8 cellular contexts compared by ENCODE assay signal in genomic region chr10:102713483-102713813, GRCh38.
DNase-seq lines count a peak whose midpoint lies in the region; ATAC-seq lines count a peak whose summit lies in the region.

No MANE protein-coding gene starts in this region.

- peak overlapping the region; percentile 82 for H3K9ac ChIP-seq in iPS-15b (ENCODE audit: low read depth, low read length)

- peak; percentile 39 for DNase-seq in stimulated activated CD8-positive, alpha-beta memory T cell treated with anti-CD3 and anti-CD28 coated beads, Interleukin-15, amount 100 ng/mL, for 1 hour (ENCODE audit: low read depth)
- no peak for DNase-seq in stimulated activated CD8-positive, alpha-beta memory T cell treated with anti-CD3 and anti-CD28 coated beads, Interleukin-4, amount 100 ng/mL, for 48 hours
- peak; percentile 47 for DNase-seq in activated naive CD8-positive, alpha-beta T cell treated with anti-CD3 and anti-CD28 coated beads, Interleukin-2, amount 50 U/mL, for 16 hours (ENCODE audit: low read depth, low spot score)
- DNase-seq in stimulated activated CD8-positive, alpha-beta memory T cell treated with anti-CD3 and anti-CD28 coated beads, Interleukin-7, amount 100 ng/mL, for 24 hours (ENCODE audit: low read depth) = peak; percentile 41
- DNase-seq in NCI-H1417 (lab: John Stamatoyannopoulos, UW) (no peak), NCI-H1092 (lab: John Stamatoyannopoulos, UW) (no peak)

- no peaks in the 10 kb centered on the region for H3K9me3 ChIP-seq in iPS-15b (ENCODE audit: control insufficient read depth, insufficient read depth, low read length)

- H3K4me1 ChIP-seq in iPS-15b (ENCODE audit: control insufficient read depth, insufficient read depth, low read length) = peaks cover 20% of the 10 kb centered on the region

- peak overlapping the region; percentile 88 for H3K4me3 ChIP-seq in iPS-15b (ENCODE audit: low read depth, low read length)

- ATAC-seq in HG03460 (IDR thresholded peaks at IDR 0.05; ENCODE audit: unreplicated experiment) = peak; percentile 39

- no peaks in the 10 kb centered on the region for H3K36me3 ChIP-seq in iPS-15b (ENCODE audit: control insufficient read depth, insufficient read depth, low read length)

- H3K27me3 ChIP-seq in iPS-15b (ENCODE audit: control insufficient read depth, insufficient read depth, low read length) = no peaks in the 10 kb centered on the region

Comparison
In these comparisons a context has a peak if more than half of its experiments do, and no peak if none do; other contexts are left out.
1. DNase-seq: peak in stimulated activated CD8-positive, alpha-beta memory T cell treated with anti-CD3 and anti-CD28 coated beads, Interleukin-15, amount 100 ng/mL, for 1 hour (single experiment), activated naive CD8-positive, alpha-beta T cell treated with anti-CD3 and anti-CD28 coated beads, Interleukin-2, amount 50 U/mL, for 16 hours (single experiment) and stimulated activated CD8-positive, alpha-beta memory T cell treated with anti-CD3 and anti-CD28 coated beads, Interleukin-7, amount 100 ng/mL, for 24 hours (single experiment); none in stimulated activated CD8-positive, alpha-beta memory T cell treated with anti-CD3 and anti-CD28 coated beads, Interleukin-4, amount 100 ng/mL, for 48 hours (single experiment), NCI-H1417 (0 of 3) and NCI-H1092 (single experiment).